In the genomic region with DNA sequence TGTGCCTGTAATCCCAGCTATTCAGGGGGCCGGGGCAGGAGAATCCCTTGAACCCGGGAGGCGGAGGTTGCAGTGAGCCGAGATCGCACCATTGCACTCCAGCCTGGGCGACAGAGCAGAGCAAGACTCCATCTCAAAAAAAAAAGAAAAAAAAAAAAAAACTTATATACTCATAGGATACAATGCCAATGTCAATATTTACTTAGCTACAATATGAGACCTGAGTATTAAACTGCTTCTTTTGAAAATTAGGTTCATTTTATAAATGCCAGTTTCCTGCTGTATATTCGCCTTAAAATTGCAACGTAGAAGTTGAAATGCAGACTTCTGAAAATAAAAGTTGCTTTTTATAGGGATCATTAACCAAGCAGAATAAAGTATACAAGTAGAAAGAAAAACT, we compare ENCODE assay signal across 16 cellular contexts. TPM values are rescaled to one million over a fixed set of nuclear protein-coding genes. Genes with fewer than 3 reads are reported as not detected.
DNase-seq lines count a peak whose midpoint lies in the region; ATAC-seq, FAIRE-seq and TF ChIP-seq lines count a peak whose summit lies in the region.
"Had no signal": no experiment of that assay in that cellular context is flagged by ENCODE, and none has a peak within 500 bp of the region (broad histone marks: within the 10 kb centered on the region; RNA-seq: fewer than 3 reads in every experiment).

No MANE protein-coding gene starts in this region.

- no peak for TF ChIP-seq CTCF in A549 (IDR thresholded peaks at IDR 0.05)
- no peak for TF ChIP-seq CTCF in Panc1 (IDR thresholded peaks at IDR 0.05)
- TF ChIP-seq CTCF in fibroblast of mammary gland (conservative IDR thresholded peaks at IDR 0.05; ENCODE audit: control insufficient read depth, insufficient read depth, low read depth, low read length) = no peak

- no peak for FAIRE-seq in A549 (lab: Jason Lieb, UNC)

- H3K4me1 ChIP-seq in A549 (peaks cover 15% of the 10 kb centered on the region), Panc1 (ENCODE audit: control insufficient read depth, insufficient read depth, low read length) (peaks cover 12% of the 10 kb centered on the region; the same call in 1 of the 2 replicates)

- 93% methylated on average over 8 of the region's 8 CpGs for WGBS in A549 (ENCODE audit: missing lambda C conversion rate)

- intact Hi-C loops in Panc1 (cut with micrococcal nuclease; ENCODE audit: unreplicated experiment) = loop anchor here (2.0 kb wide), 1 partner anchor 141 kb away; no protein-coding TSS in a partner anchor

- no peaks in the 10 kb centered on the region for H3K9me3 ChIP-seq in A549
- H3K9me3 ChIP-seq in Panc1 (ENCODE audit: control insufficient read depth, insufficient read depth, low read depth, low read length) = no peaks in the 10 kb centered on the region
- H3K9me3 ChIP-seq: upper lobe of left lung had no signal

- no peak for DNase-seq in A549 (ENCODE audit: low read depth in 1 of 2, low spot score in 1 of 2)
- peak; percentile 32 for DNase-seq in Caki2 (ENCODE audit: low read depth)
- no peak for DNase-seq in Panc1 (ENCODE audit: low read depth, low spot score)
- DNase-seq in fibroblast of mammary gland (ENCODE audit: low read depth) = no peak
- no peak for DNase-seq in NCI-H2227 (lab: John Stamatoyannopoulos, UW; ENCODE audit: unreplicated experiment)
- no peak for DNase-seq in HK-2 (ENCODE audit: unreplicated experiment)
- no peak for DNase-seq in NCI-H446 treated with DMSO at 0.1 percent for 48 hours (lab: John Stamatoyannopoulos, UW)
- no peak for DNase-seq in activated effector memory CD4-positive, alpha-beta T cell treated with anti-CD3 and anti-CD28 coated beads, Interleukin-2, amount 50 U/mL, for 16 hours
- DNase-seq: activated CD4-positive, alpha-beta T cell treated with anti-CD3 and anti-CD28 coated beads, Interleukin-2, amount 50 U/mL, for 4 hours; activated T-cell treated with anti-CD3 and anti-CD28 coated beads, Interleukin-2, amount 50 U/mL, for 48 hours; NCI-H1048; NCI-H2171; nephron progenitor cell; retina; stimulated activated CD4-positive, alpha-beta T cell treated with anti-CD3 and anti-CD28 coated beads, Interleukin-2, amount 100 ng/mL, for 24 hours had no signal

- BruUV-seq in Panc1 (replicated peaks; lab: Mats Ljungman, UMichigan) = no TSS peak

- TF ChIP-seq POLR2A in A549 (IDR thresholded peaks at IDR 0.05; ENCODE audit: low read length) = no peak

- in situ Hi-C loops in Caki2 (cut with HindIII; ENCODE audit: low pct_unique_long_range_greater_than_20kb, low sequenced_read_pairs) = no loop called here
- in situ Hi-C loops in Panc1 (cut with HindIII; ENCODE audit: low pct_unique_long_range_greater_than_20kb, low sequenced_read_pairs) = no loop called here

- no peak overlapping the region for H3K4me3 ChIP-seq in A549
- H3K4me3 ChIP-seq in Panc1 (ENCODE audit: low read depth in 2 of 2, low read length in 2 of 2) = peak overlapping the region in 1 of 2 experiments; percentile 85; a peak in 3 of 4 replicates
- peak overlapping the region; percentile 74 for H3K4me3 ChIP-seq in fibroblast of mammary gland (ENCODE audit: control insufficient read depth, low read depth, low read length)

- H3K27me3 ChIP-seq in Panc1 (ENCODE audit: control insufficient read depth, insufficient read depth, low read length) = no peaks in the 10 kb centered on the region
- H3K27me3 ChIP-seq: upper lobe of left lung had no signal

- POLR2A ChIA-PET in A549 (lab: Yijun Ruan, JAX) = no interaction called here
- POLR2A ChIA-PET in Panc1 (lab: Charles Lee) = no interaction called here

- ATAC-seq in A549 = no peak
- ATAC-seq in Panc1 = no peak

- H3K27ac ChIP-seq in A549 = no peak overlapping the region
- peak overlapping the region; percentile 89; the same call in 1 of the 2 replicates for H3K27ac ChIP-seq in Panc1 (ENCODE audit: low read length)
- H3K27ac ChIP-seq: upper lobe of left lung had no signal

- TF ChIP-seq RAD21 in A549 (conservative IDR thresholded peaks at IDR 0.05 in 1 of 2, IDR thresholded peaks at IDR 0.05 in 1 of 2) = no peak

- CTCF ChIA-PET in A549 (lab: Yijun Ruan, JAX) (interaction anchor here (0.6 kb wide), 1 partner anchor 797 kb away, joined by 3 read pairs; no protein-coding TSS in a partner anchor), Panc1 (lab: Charles Lee) (no interaction called here)

- H3K36me3 ChIP-seq in Panc1 (ENCODE audit: control insufficient read depth, insufficient read depth, low read length) = peaks cover 15% of the 10 kb centered on the region

- no peak for TF ChIP-seq EP300 in A549 (IDR thresholded peaks at IDR 0.05)

- peak overlapping the region; percentile 74 for H3K4me2 ChIP-seq in A549

TF ChIP-seq in A549, 52 proteins besides CTCF, POLR2A, EP300 and RAD21:
- TF ChIP-seq NR3C1 (IDR thresholded peaks at IDR 0.05) (no peak), BHLHE40 (IDR thresholded peaks at IDR 0.05; ENCODE audit: low read depth, low read length) (no peak), HDAC2 (IDR thresholded peaks at IDR 0.05) (no peak), MAFK (IDR thresholded peaks at IDR 0.05; ENCODE audit: partially characterized antibody) (no peak), TP53 (CRISPR knock-in tag; IDR thresholded peaks at IDR 0.05) (no peak), CBX8 (IDR thresholded peaks at IDR 0.05) (no peak), ESRRA (IDR thresholded peaks at IDR 0.05; ENCODE audit: borderline replicate concordance, low read length) (no peak), TFCP2L1 (CRISPR knock-in tag; IDR thresholded peaks at IDR 0.05) (no peak), MAZ (IDR thresholded peaks at IDR 0.05; ENCODE audit: borderline replicate concordance, low read depth, low read length) (no peak), EHF (CRISPR knock-in tag; IDR thresholded peaks at IDR 0.05) (no peak), CBX2 (IDR thresholded peaks at IDR 0.05; ENCODE audit: borderline replicate concordance, low read depth) (no peak), ZNF302 (CRISPR knock-in tag; IDR thresholded peaks at IDR 0.05) (no peak), SREBF2 (IDR thresholded peaks at IDR 0.05) (no peak), PHF8 (IDR thresholded peaks at IDR 0.05; ENCODE audit: borderline replicate concordance, low read depth) (no peak)
- TF ChIP-seq, protein P1, sequence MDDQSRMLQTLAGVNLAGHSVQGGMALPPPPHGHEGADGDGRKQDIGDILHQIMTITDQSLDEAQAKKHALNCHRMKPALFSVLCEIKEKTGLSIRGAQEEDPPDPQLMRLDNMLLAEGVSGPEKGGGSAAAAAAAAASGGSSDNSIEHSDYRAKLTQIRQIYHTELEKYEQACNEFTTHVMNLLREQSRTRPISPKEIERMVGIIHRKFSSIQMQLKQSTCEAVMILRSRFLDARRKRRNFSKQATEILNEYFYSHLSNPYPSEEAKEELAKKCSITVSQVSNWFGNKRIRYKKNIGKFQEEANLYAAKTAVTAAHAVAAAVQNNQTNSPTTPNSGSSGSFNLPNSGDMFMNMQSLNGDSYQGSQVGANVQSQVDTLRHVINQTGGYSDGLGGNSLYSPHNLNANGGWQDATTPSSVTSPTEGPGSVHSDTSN (IDR thresholded peaks at IDR 0.05) = no peak
- TF ChIP-seq, protein P2, sequence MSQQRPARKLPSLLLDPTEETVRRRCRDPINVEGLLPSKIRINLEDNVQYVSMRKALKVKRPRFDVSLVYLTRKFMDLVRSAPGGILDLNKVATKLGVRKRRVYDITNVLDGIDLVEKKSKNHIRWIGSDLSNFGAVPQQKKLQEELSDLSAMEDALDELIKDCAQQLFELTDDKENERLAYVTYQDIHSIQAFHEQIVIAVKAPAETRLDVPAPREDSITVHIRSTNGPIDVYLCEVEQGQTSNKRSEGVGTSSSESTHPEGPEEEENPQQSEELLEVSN (IDR thresholded peaks at IDR 0.05; ENCODE audit: borderline replicate concordance, low read depth) = no peak

RNA-seq across cellular contexts. Expression of a gene that starts 2.3 kb away (rescaled TPM):
- polyA plus RNA-seq in A549 (2011; rRNA removed) (86.6 and 90.0 TPM in 2 replicates), A549 (2017; fragmentation: RNase III; extraction: RNeasy Plus Mini Kit Qiagen cat#74134 plus additional on column Dnase treatment) (45.0 to 50.0 TPM (median 45.6 TPM) in 3 replicates)
- 15.7 and 19.3 TPM in 2 replicates for polyA plus RNA-seq in A549 (2012; cell fraction: cytosol; rRNA removed)
- polyA plus RNA-seq in A549 (2012; cell fraction: nucleus; rRNA removed) = 10.3 and 14.3 TPM in 2 replicates
- 57.7 and 60.6 TPM in 2 replicates for polyA minus RNA-seq in A549 (2011; rRNA and poly(A)+ RNA removed)
- total RNA-seq in Caki2 (2014; rRNA removed; shearing (Covaris generic); ENCODE audit: low replicate concordance) = 126 and 156 TPM in 2 replicates
- 89.8 TPM for total RNA-seq in Panc1 (2021; ENCODE audit: unreplicated experiment)
- 34.3 TPM for polyA plus RNA-seq in Panc1 (2012; ENCODE audit: insufficient read length)
